In the genomic region with DNA sequence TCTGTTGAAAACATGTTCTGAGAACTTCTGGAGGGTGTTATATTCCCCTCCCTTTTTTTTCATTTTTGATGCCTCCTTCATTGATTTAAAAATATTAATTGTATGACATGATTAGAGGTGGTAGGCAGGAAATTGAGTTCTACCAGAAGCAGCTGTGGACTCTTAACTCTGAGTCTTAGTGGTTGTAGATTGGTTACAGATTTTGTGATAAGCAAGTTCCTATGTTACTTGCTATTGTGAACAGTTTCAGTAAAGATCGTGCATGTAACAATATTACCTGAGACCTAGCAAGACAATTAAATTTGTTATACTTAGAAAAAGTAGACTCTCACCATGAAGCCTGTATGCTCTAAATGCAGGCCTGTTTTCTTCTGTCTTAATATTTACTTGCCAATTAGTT, we compare ENCODE assay signal across 27 cellular contexts.
"Had no signal": no experiment of that assay in that cellular context is flagged by ENCODE, and none has a peak within 500 bp of the region (broad histone marks: within the 10 kb centered on the region; RNA-seq: fewer than 3 reads in every experiment).

No MANE protein-coding gene starts in this region.

- H3K27me3 Mint-ChIP-seq: progenitor cell of endocrine pancreas; stimulated activated naive B cell treated with anti-CD40 and anti-IgM and Interleukin-4, amounts not matched to agents 10 μg/mL and 1 μg/mL and 100 μg/mL, for 72 hours had no signal

- H3K9me3 Mint-ChIP-seq: mesothelial cell of epicardium; naive thymus-derived CD4-positive, alpha-beta T cell; stimulated activated naive B cell treated with anti-CD40 and anti-IgM and Interleukin-4, amounts not matched to agents 10 μg/mL and 1 μg/mL and 100 μg/mL, for 72 hours had no signal

- H3K27ac Mint-ChIP-seq: mesothelial cell of epicardium; progenitor cell of endocrine pancreas; stimulated activated naive B cell treated with anti-CD40 and anti-IgM and Interleukin-4, amounts not matched to agents 10 μg/mL and 1 μg/mL and 100 μg/mL, for 72 hours had no signal

- H3K4me3 ChIP-seq: left lung, lung, mucosa of descending colon, ovary, right atrium auricular region, right lobe of liver, suprapubic skin, thoracic aorta, tibial artery, upper lobe of right lung had no signal

- H3K4me1 ChIP-seq: right atrium auricular region, right lobe of liver, suprapubic skin, upper lobe of right lung had no signal

- H3K36me3 Mint-ChIP-seq: naive thymus-derived CD4-positive, alpha-beta T cell; stimulated activated naive B cell treated with anti-CD40 and anti-IgM and Interleukin-4, amounts not matched to agents 10 μg/mL and 1 μg/mL and 100 μg/mL, for 72 hours had no signal

- ATAC-seq: left colon; left lung; mucosa of descending colon; naive thymus-derived CD4-positive, alpha-beta T cell; right lobe of liver; stimulated activated naive B cell treated with anti-CD40 and anti-IgM and Interleukin-4, amounts not matched to agents 10 μg/mL and 1 μg/mL and 100 μg/mL, for 72 hours; stimulated activated naive CD8-positive, alpha-beta T cell treated with anti-CD3 and anti-CD28 coated beads, Interleukin-15, Interleukin-2, amounts not matched to agents 100 U/mL and 50 U/mL, for 24 hours; upper lobe of right lung had no signal

- H3K4me1 Mint-ChIP-seq: stimulated activated naive B cell treated with anti-CD40 and anti-IgM and Interleukin-4, amounts not matched to agents 10 μg/mL and 1 μg/mL and 100 μg/mL, for 72 hours had no signal

- DNase-seq: head of caudate nucleus; hippocampal formation; kidney glomerular epithelial cell; left colon; left lung; mesendoderm; mucosa of descending colon; naive thymus-derived CD4-positive, alpha-beta T cell; ovary; right lobe of liver; stimulated activated CD4-positive, alpha-beta T cell treated with anti-CD3 and anti-CD28 coated beads, Interleukin-12 subunit alpha, Interleukin-12 subunit beta, amount 100 ng/mL, for 4 hours; stimulated activated CD4-positive, alpha-beta T cell treated with anti-CD3 and anti-CD28 coated beads, Interleukin-15, amount 100 ng/mL, for 24 hours; stimulated activated CD4-positive, alpha-beta T cell treated with anti-CD3 and anti-CD28 coated beads, Interleukin-2, amount 100 ng/mL, for 24 hours; stimulated activated CD4-positive, alpha-beta T cell treated with anti-CD3 and anti-CD28 coated beads, Interleukin-4, amount 100 ng/mL, for 1 hour; stimulated activated naive B cell treated with anti-CD40 and anti-IgM and Interleukin-4, amounts not matched to agents 10 μg/mL and 1 μg/mL and 100 μg/mL, for 72 hours; stimulated activated naive CD8-positive, alpha-beta T cell treated with anti-CD3 and anti-CD28 coated beads, Interleukin-15, Interleukin-2, amounts not matched to agents 100 U/mL and 50 U/mL, for 24 hours; tibial artery; trophoblast cell; upper lobe of right lung had no signal

- H3K36me3 ChIP-seq: ovary had no signal

- H3K9me3 ChIP-seq: left lung, mucosa of descending colon, ovary, right atrium auricular region, right lobe of liver, suprapubic skin, thoracic aorta, tibial artery, upper lobe of right lung had no signal

- H3K27ac ChIP-seq: left lung, ovary, right atrium auricular region, right lobe of liver, suprapubic skin, thoracic aorta, tibial artery, upper lobe of right lung had no signal

- H3K27me3 ChIP-seq: left lung, ovary, right atrium auricular region, right lobe of liver, suprapubic skin, tibial artery, upper lobe of right lung had no signal

- H3K4me3 Mint-ChIP-seq: mesothelial cell of epicardium; stimulated activated naive B cell treated with anti-CD40 and anti-IgM and Interleukin-4, amounts not matched to agents 10 μg/mL and 1 μg/mL and 100 μg/mL, for 72 hours had no signal

- FAIRE-seq: keratinocyte, urothelium cell line had no signal
